In the genomic region with DNA sequence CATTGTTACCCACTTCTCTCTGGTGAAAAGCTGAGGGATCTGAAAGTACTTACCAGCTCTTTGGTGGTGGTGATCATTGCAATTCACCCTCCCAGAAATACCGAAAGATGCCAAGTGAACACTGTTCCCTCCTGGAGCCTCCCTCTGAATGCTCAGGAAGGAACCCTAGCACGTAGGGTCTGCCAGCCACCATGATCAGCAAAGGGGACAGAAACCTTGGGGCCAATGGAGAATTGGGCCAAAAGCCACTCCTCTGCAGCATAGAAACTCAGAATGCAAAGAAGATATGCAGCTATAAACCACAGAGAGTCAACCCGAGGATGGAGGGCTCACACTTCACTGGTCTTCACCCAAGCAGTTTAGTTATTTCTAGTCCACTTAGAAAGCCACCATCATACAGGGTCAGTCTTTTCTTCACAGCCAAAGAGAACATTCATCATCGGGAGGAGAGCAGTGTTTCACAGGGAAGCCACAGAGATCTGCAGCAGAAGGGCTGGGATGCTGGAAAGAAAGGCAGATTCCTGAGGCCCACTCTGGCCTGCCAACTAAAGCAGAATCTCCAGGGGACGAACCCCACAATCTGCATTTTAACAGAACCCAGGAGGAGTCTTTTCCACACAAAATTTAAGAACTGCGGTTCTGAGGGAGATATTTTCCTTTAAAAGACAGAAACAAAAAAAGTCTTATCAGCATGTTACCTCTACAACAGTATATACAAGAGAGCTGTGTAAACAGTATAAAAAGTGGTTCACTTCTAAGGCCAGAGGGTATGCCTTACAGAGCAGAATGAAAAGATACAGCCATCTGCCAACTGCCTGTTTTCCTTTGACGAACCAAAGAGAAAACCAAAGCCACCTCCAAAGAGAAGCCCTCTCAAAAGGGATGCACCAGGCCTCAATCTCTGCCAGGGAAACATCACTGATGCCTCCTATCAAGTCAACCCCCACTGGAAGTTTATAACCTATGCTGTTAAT, we compare ENCODE assay signal across 8 cellular contexts. TPM values are rescaled to one million over a fixed set of nuclear protein-coding genes. Genes with fewer than 3 reads are reported as not detected.
DNase-seq lines count a peak whose midpoint lies in the region; ATAC-seq, FAIRE-seq and TF ChIP-seq lines count a peak whose summit lies in the region.

No MANE protein-coding gene starts in this region.

- peak overlapping the region; percentile 75; the same call in 1 of the 2 replicates for H3K4me3 ChIP-seq in GM08714 (ENCODE audit: low read length)
- H3K4me3 ChIP-seq in iPS-20b (ENCODE audit: low read length) = peak overlapping the region; percentile 24; the same call in 1 of the 2 replicates

- FAIRE-seq in D721Med (lab: Jason Lieb, UNC) = no peak

- no peaks in the 10 kb centered on the region for H3K27me3 ChIP-seq in iPS-20b (ENCODE audit: insufficient read depth, low read length)

- no peaks in the 10 kb centered on the region for H3K9me3 ChIP-seq in iPS-20b (ENCODE audit: insufficient read depth, low read depth, low read length)

- TF ChIP-seq CTCF in D721Med (IDR thresholded peaks at IDR 0.05; ENCODE audit: insufficient read depth, missing control alignments) (no peak), omental fat pad (IDR thresholded peaks at IDR 0.05) (no peak)

- no peak overlapping the region for H3K9ac ChIP-seq in iPS-20b (ENCODE audit: low read depth, low read length)

- peak; percentile 56 for ATAC-seq in GM21390 (IDR thresholded peaks at IDR 0.05; ENCODE audit: unreplicated experiment)
- ATAC-seq in omental fat pad (ENCODE audit: low FRiP score) = no peak

- DNase-seq in NCI-H69 (lab: John Stamatoyannopoulos, UW) (peak; percentile 35), AML-193 (lab: John Stamatoyannopoulos, UW) (no peak), D721Med (ENCODE audit: insufficient read length, low spot score) (no peak), KG1 (lab: John Stamatoyannopoulos, UW) (no peak), omental fat pad (ENCODE audit: low spot score) (no peak)

- H3K4me1 ChIP-seq in iPS-20b (ENCODE audit: insufficient read depth, low read length) = peaks cover 43% of the 10 kb centered on the region

- H3K27ac ChIP-seq in iPS-20b (ENCODE audit: low read length) = peak overlapping the region; percentile 15

- no peaks in the 10 kb centered on the region for H3K36me3 ChIP-seq in iPS-20b (ENCODE audit: insufficient read depth, low read depth, low read length)

RNA-seq across cellular contexts. Expression of gene TBC1D2B, which starts 11.3 kb away (rescaled TPM):
- total RNA-seq in omental fat pad = 100 to 1,000 TPM in 2 of 4 donors, 10 to 100 TPM in 2; 50.3 to 134 (median 95.5) TPM

RNA-seq across cellular contexts. Expression of gene SH2D7, which starts 26.1 kb away (rescaled TPM):
- not detected for total RNA-seq in omental fat pad
